ENCODE assay signal across 18 cellular contexts in the genomic region with DNA sequence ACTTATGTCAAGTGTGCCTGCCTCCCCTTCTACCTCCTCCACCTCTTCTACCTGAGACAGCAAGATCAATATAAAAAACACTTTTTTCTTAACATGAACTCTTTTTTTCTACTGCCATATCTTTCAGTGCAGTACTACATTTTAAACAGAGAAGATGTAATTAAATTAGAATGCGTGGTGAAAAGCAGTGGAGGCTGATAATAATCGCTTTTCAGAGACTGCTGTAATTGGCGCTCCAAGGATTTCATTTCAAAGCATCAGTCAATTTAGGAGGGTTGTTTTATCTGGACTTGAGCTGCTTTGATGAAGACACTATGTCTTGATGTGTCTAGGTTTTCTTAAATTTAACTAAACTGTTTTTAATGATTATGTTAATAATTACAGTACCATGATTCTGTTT.
"Had no signal": no experiment of that assay in that cellular context is flagged by ENCODE, and none has a peak within 500 bp of the region (broad histone marks: within the 10 kb centered on the region; RNA-seq: fewer than 3 reads in every experiment).

No MANE protein-coding gene starts in this region.

- DNase-seq: colonic mucosa; cortex of kidney; dermis blood vessel endothelial cell; dorsolateral prefrontal cortex; effector CD4-positive, alpha-beta T cell; effector CD8-positive, alpha-beta T cell; effector memory CD4-positive, alpha-beta T cell; effector memory CD8-positive, alpha-beta T cell; endodermal cell; erythroblast; esophagus squamous epithelium; foreskin fibroblast; foreskin keratinocyte; foreskin melanocyte; gastrocnemius medialis; glutamatergic neuron; heart left ventricle; heart right ventricle had no signal
